Comparison of ENCODE assay signal across 7 cellular contexts in the genomic region with DNA sequence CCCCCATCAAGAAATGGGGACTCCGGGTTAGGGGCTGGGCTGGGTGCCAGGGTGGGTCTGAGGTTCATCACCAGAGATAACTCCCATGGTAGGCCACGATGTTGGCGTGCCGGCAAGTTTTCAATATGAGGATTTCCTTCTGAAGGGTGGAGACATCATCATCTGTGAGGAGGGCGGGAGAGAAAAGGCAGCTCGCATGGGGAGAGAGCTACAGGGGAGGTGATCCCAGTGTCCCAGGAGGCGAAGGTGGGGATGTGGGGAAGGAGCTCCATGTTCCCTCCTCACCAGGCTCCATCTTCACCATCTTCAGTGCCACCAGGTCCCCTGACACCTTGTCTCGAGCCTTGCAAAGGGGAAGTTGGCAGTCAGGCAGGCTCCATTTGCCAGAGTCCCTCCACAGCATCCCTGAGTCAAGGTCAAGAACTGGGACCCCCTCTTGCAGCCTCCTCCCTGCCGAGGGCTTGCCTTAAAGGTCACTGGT. TPM values are rescaled to one million over a fixed set of nuclear protein-coding genes. Genes with fewer than 3 reads are reported as not detected.
A peak's percentile ranks its signal among the peaks of the same experiment; 100 is the strongest.
DNase-seq lines count a peak whose midpoint lies in the region; ATAC-seq, FAIRE-seq and TF ChIP-seq lines count a peak whose summit lies in the region.

No MANE protein-coding gene starts in this region.

- intact Hi-C loops in endothelial cell of umbilical vein (cut with micrococcal nuclease), result no loop called here

- H3K36me3 Mint-ChIP-seq in T-helper 2 cell treated with Interferon-gamma antibody and Interleukin-4, amounts not matched to agents 5 μg/mL and 100 μg/mL, for 36 hours (ENCODE audit: low read depth), result peaks cover 62% of the 10 kb centered on the region

- no peaks in the 10 kb centered on the region for H3K9me3 Mint-ChIP-seq in T-helper 2 cell treated with Interferon-gamma antibody and Interleukin-4, amounts not matched to agents 5 μg/mL and 100 μg/mL, for 36 hours

- no peaks in the 10 kb centered on the region for H3K9me1 ChIP-seq in endothelial cell of umbilical vein (replicated peaks; ENCODE audit: control insufficient read depth, extremely low read depth, insufficient read depth, low read length)

- FAIRE-seq in endothelial cell of umbilical vein (lab: Jason Lieb, UNC), result no peak

- DNase-seq in T-helper 2 cell treated with Interferon-gamma antibody and Interleukin-4, amounts not matched to agents 5 μg/mL and 100 μg/mL, for 36 hours (ENCODE audit: low spot score), result no peak
- DNase-seq in endothelial cell of umbilical vein (ENCODE audit: low read depth, low spot score), result no peak
- peak; percentile 50 for DNase-seq in stimulated activated CD8-positive, alpha-beta memory T cell treated with anti-CD3 and anti-CD28 coated beads, Interleukin-4, amount 100 ng/mL, for 48 hours
- no peak for DNase-seq in NOMO-1 treated with dmso at 0.1 percent for 144 hours (lab: John Stamatoyannopoulos, UW; ENCODE audit: unreplicated experiment)
- DNase-seq in globus pallidus (ENCODE audit: low spot score), result no peak

- no peak overlapping the region for H3K9ac ChIP-seq in endothelial cell of umbilical vein (replicated peaks; ENCODE audit: extremely low read depth, insufficient read depth, low read length)

- no peak overlapping the region for H3K4me2 ChIP-seq in endothelial cell of umbilical vein (ENCODE audit: insufficient read depth, low read length)

- H3K4me1 ChIP-seq in endothelial cell of umbilical vein (ENCODE audit: control insufficient read depth, extremely low read depth, insufficient read depth, low read length), result peaks cover 14% of the 10 kb centered on the region

- peaks cover 42% of the 10 kb centered on the region for H3K4me1 Mint-ChIP-seq in T-helper 2 cell treated with Interferon-gamma antibody and Interleukin-4, amounts not matched to agents 5 μg/mL and 100 μg/mL, for 36 hours (ENCODE audit: low read depth)

- CTCF ChIA-PET in endothelial cell of umbilical vein (lab: Charles Lee), result interaction anchor here (1.0 to 1.8 kb wide), 2 partner anchors 19 to 102 kb away, joined by 4 to 5 read pairs; no protein-coding TSS in a partner anchor

- no peak overlapping the region for H3K4me3 ChIP-seq in endothelial cell of umbilical vein (replicated peaks in 1 of 3; ENCODE audit: insufficient read depth in 1 of 3, low read depth in 1 of 3, low read length in 3 of 3)

- TF ChIP-seq POLR2A in endothelial cell of umbilical vein (IDR thresholded peaks at IDR 0.05; ENCODE audit: low read depth, low read length), result no peak

- H4K20me1 ChIP-seq in endothelial cell of umbilical vein (replicated peaks; ENCODE audit: control insufficient read depth, extremely low read depth, insufficient read depth, low read length), result no peaks in the 10 kb centered on the region

- peak overlapping the region; percentile 99 for H3K4me3 Mint-ChIP-seq in T-helper 2 cell treated with Interferon-gamma antibody and Interleukin-4, amounts not matched to agents 5 μg/mL and 100 μg/mL, for 36 hours

- peak overlapping the region; percentile 54 for H2AFZ ChIP-seq in endothelial cell of umbilical vein (ENCODE audit: low read depth, low read length)

- ATAC-seq in GM21825 (IDR thresholded peaks at IDR 0.05; ENCODE audit: unreplicated experiment), result peak; percentile 2
- ATAC-seq in GM18870 (IDR thresholded peaks at IDR 0.05; ENCODE audit: unreplicated experiment), result no peak

- peak overlapping the region; percentile 93 for H3K27ac Mint-ChIP-seq in T-helper 2 cell treated with Interferon-gamma antibody and Interleukin-4, amounts not matched to agents 5 μg/mL and 100 μg/mL, for 36 hours

- BruUV-seq in endothelial cell of umbilical vein (replicated peaks; lab: Mats Ljungman, UMichigan), result no TSS peak

- H3K36me3 ChIP-seq in endothelial cell of umbilical vein (ENCODE audit: control insufficient read depth in 2 of 2, extremely low read depth in 1 of 2, insufficient read depth in 2 of 2, low read length in 2 of 2), result peaks cover 0 to 4% of the 10 kb centered on the region in 2 experiments

- H3K9me3 ChIP-seq in endothelial cell of umbilical vein (replicated peaks; ENCODE audit: control insufficient read depth, insufficient read depth, low read length), result no peaks in the 10 kb centered on the region

- no peak overlapping the region for H3K27ac ChIP-seq in endothelial cell of umbilical vein (ENCODE audit: insufficient read depth, low read depth, low read length)

- H3K79me2 ChIP-seq in endothelial cell of umbilical vein (ENCODE audit: control insufficient read depth, insufficient read depth, low read length), result peaks cover 14% of the 10 kb centered on the region

- no peaks in the 10 kb centered on the region for H3K27me3 Mint-ChIP-seq in T-helper 2 cell treated with Interferon-gamma antibody and Interleukin-4, amounts not matched to agents 5 μg/mL and 100 μg/mL, for 36 hours (ENCODE audit: low read depth)

- dilution Hi-C loops in endothelial cell of umbilical vein (cut with MboI; ENCODE audit: extremely low pct_ligation_motif_present, low sequenced_read_pairs), result no loop called here

- POLR2A ChIA-PET in endothelial cell of umbilical vein (lab: Charles Lee), result interaction anchor here (0.5 kb wide), 1 partner anchor 206 kb away, joined by 3 read pairs; no protein-coding TSS in a partner anchor

- no peak for TF ChIP-seq CTCF in endothelial cell of umbilical vein (IDR thresholded peaks at IDR 0.05; ENCODE audit: extremely low read depth in 1 of 2, insufficient read depth in 1 of 2, low read depth in 1 of 2, low read length in 2 of 2)

- no peaks in the 10 kb centered on the region for H3K27me3 ChIP-seq in endothelial cell of umbilical vein (ENCODE audit: control insufficient read depth in 2 of 2, insufficient read depth in 2 of 2, low read length in 2 of 2)

TF ChIP-seq in endothelial cell of umbilical vein, 7 proteins besides CTCF, POLR2A, EP300 and RAD21:
- no peak for TF ChIP-seq MYC (IDR thresholded peaks at IDR 0.05; ENCODE audit: low read depth, low read length)
- TF ChIP-seq, protein P1, sequence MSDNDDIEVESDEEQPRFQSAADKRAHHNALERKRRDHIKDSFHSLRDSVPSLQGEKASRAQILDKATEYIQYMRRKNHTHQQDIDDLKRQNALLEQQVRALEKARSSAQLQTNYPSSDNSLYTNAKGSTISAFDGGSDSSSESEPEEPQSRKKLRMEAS (IDR thresholded peaks at IDR 0.05; ENCODE audit: insufficient read depth, insufficient read length), result no peak
- no peak for TF ChIP-seq FOS (IDR thresholded peaks at IDR 0.05; ENCODE audit: borderline replicate concordance, insufficient read depth, low read length)
- TF ChIP-seq POLR2AphosphoS5 (IDR thresholded peaks at IDR 0.05; ENCODE audit: insufficient read depth, low read depth, low read length), result no peak
- no peak for TF ChIP-seq JUN (IDR thresholded peaks at IDR 0.05; ENCODE audit: borderline replicate concordance, insufficient read depth, insufficient read length, low read depth)
- TF ChIP-seq GATA2 (IDR thresholded peaks at IDR 0.05; ENCODE audit: insufficient read depth, insufficient read length, low read depth, low read length), result no peak
- TF ChIP-seq EZH2 (IDR thresholded peaks at IDR 0.05; ENCODE audit: borderline replicate concordance, low read depth, low read length, severe bottlenecking), result no peak

RNA-seq across cellular contexts. Expression of gene MAP4K1, which starts 0.4 kb away (rescaled TPM):
- 1.2 and 1.6 TPM in 2 replicates for total RNA-seq in endothelial cell of umbilical vein
- polyA plus RNA-seq in endothelial cell of umbilical vein, result 0.12 and 0.14 TPM in 2 replicates
- 0.08 and 0.23 TPM in 2 replicates for polyA plus RNA-seq in endothelial cell of umbilical vein (2011; cell fraction: cytosol; rRNA removed)
- polyA plus RNA-seq in endothelial cell of umbilical vein (2011; cell fraction: nucleus; rRNA removed), result 1.2 and 1.4 TPM in 2 replicates
- polyA plus RNA-seq in endothelial cell of umbilical vein (2012), result 0.09 TPM in 1 of 2 replicates, not detected in the other
- polyA minus RNA-seq in endothelial cell of umbilical vein, result not detected in 2 replicates
- not detected for polyA minus RNA-seq in endothelial cell of umbilical vein (2011; cell fraction: cytosol; rRNA and poly(A)+ RNA removed)
- not detected in 2 replicates for polyA minus RNA-seq in endothelial cell of umbilical vein (2011; cell fraction: nucleus; rRNA and poly(A)+ RNA removed)

RNA-seq across cellular contexts. Expression of gene EIF3K, which starts 1.7 kb away (rescaled TPM):
- total RNA-seq in endothelial cell of umbilical vein, result 267 and 277 TPM in 2 replicates
- polyA plus RNA-seq in endothelial cell of umbilical vein, result 584 and 644 TPM in 2 replicates
- 562 and 679 TPM in 2 replicates for polyA plus RNA-seq in endothelial cell of umbilical vein (2011; cell fraction: cytosol; rRNA removed)
- polyA plus RNA-seq in endothelial cell of umbilical vein (2011; cell fraction: nucleus; rRNA removed), result 241 and 343 TPM in 2 replicates
- 437 and 456 TPM in 2 replicates for polyA plus RNA-seq in endothelial cell of umbilical vein (2012)
- 239 and 248 TPM in 2 replicates for polyA minus RNA-seq in endothelial cell of umbilical vein
- polyA minus RNA-seq in endothelial cell of umbilical vein (2011; cell fraction: cytosol; rRNA and poly(A)+ RNA removed), result 160 TPM
- polyA minus RNA-seq in endothelial cell of umbilical vein (2011; cell fraction: nucleus; rRNA and poly(A)+ RNA removed), result 54.6 and 56.7 TPM in 2 replicates

RNA-seq across cellular contexts. Expression of gene ACTN4, which starts 30.1 kb away (rescaled TPM):
- total RNA-seq in endothelial cell of umbilical vein, result 693 and 748 TPM in 2 replicates
- polyA plus RNA-seq in endothelial cell of umbilical vein, result 313 and 329 TPM in 2 replicates
- 293 and 306 TPM in 2 replicates for polyA plus RNA-seq in endothelial cell of umbilical vein (2011; cell fraction: cytosol; rRNA removed)
- polyA plus RNA-seq in endothelial cell of umbilical vein (2011; cell fraction: nucleus; rRNA removed), result 829 and 939 TPM in 2 replicates
- polyA plus RNA-seq in endothelial cell of umbilical vein (2012), result 615 and 712 TPM in 2 replicates
- 461 and 482 TPM in 2 replicates for polyA minus RNA-seq in endothelial cell of umbilical vein
- 78.8 TPM for polyA minus RNA-seq in endothelial cell of umbilical vein (2011; cell fraction: cytosol; rRNA and poly(A)+ RNA removed)
- 238 and 273 TPM in 2 replicates for polyA minus RNA-seq in endothelial cell of umbilical vein (2011; cell fraction: nucleus; rRNA and poly(A)+ RNA removed)
